Comparison of ENCODE assay signal across 8 cellular contexts in the genomic region with DNA sequence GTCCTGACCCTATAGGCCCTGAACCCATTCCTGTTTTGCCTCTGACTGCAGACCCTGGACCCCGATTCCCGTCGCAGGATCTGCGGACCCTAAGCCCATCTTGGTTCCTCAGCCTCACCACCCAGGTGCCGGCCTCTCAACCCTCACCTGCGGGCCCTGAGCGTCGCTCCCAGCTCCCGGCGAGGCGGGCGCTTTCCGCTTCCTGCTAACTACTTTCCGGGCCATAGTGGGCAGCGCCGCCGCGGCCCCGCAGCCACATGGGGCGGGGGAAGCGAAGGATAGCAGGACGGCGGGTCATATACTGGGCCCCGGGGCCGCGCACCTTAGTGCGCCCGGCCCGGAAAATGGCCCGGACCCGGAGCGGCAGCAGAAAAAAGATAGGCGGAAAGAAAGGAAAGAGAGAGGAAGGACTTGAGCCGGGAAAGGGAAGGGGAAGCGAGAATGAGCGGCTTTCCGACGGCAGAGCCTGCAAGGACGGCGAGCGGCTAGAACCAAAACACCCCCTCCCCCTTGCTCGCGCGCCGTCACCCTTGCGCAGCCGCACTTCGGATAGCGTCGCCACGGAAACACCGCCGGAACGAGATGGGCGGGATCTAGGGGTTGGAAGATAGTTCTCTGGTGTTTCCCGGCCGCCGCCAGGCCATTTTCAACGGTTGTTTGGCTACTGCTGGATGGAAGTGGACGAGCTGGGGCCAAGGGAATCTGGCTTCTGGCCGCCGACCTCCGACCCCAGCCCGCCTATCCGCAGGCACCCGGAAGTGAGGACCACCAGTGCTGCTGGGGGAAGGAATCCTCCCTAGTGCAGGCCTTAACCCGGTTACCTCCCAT. TPM values are rescaled to one million over a fixed set of nuclear protein-coding genes. Genes with fewer than 3 reads are reported as not detected.
DNase-seq lines count a peak whose midpoint lies in the region; ATAC-seq and TF ChIP-seq lines count a peak whose summit lies in the region.

A gene (minus strand): TSS at position 492 of the 828 bp plus-strand sequence. CDS start 267 bp downstream, at position 225.

- TF ChIP-seq POLR2A in IMR-90 (IDR thresholded peaks at IDR 0.05; ENCODE audit: low read depth, low read length) = peak; percentile 70

- peaks cover 16 to 42% of the 10 kb centered on the region in 2 experiments for H3K79me1 ChIP-seq in IMR-90 (ENCODE audit: low read depth in 1 of 2, low read length in 2 of 2)

- 1% methylated on average over 24 of the region's 67 CpGs; no CpG with 5 or more reads in 1 of the 2 experiments for WGBS in IMR-90 (ENCODE audit: extremely low coverage in 2 of 2, insufficient read length in 1 of 2), 2 experiments
- WGBS in esophagus, 2 donors = 0% methylated on average over 66 to 67 of the region's 67 CpGs

- H3K4me3 ChIP-seq in IMR-90 (ENCODE audit: insufficient read depth, low read depth, low read length) (peak within 1 kb of the TSS; percentile 64), PC-3 (ENCODE audit: low read length) (peak within 1 kb of the TSS; percentile 78), esophagus (ENCODE audit: low read depth in 1 of 2, low read length in 2 of 2) (peak within 1 kb of the TSS; percentile 86 to 99), mucosa of stomach (ENCODE audit: low read length) (peak within 1 kb of the TSS; percentile 92)

- H2BK120ac ChIP-seq in IMR-90 (ENCODE audit: low read depth, low read length) = peak within 1 kb of the TSS; percentile 44; the same call in 1 of the 2 replicates

- H2AFZ ChIP-seq in IMR-90 (replicated peaks; ENCODE audit: low read length, poor library complexity) = peak within 1 kb of the TSS; percentile 99
- peak within 1 kb of the TSS; percentile 84 for H2AFZ ChIP-seq in PC-3 (ENCODE audit: low read length)

- peak within 1 kb of the TSS; percentile 96 for H4K91ac ChIP-seq in IMR-90 (ENCODE audit: insufficient read depth, low read depth, low read length)

- TF ChIP-seq RAD21 in IMR-90 (IDR thresholded peaks at IDR 0.05; ENCODE audit: low read length) = no peak; the same call in 1 of the 2 replicates

- H3K9me2 ChIP-seq in PC-3 (replicated peaks; ENCODE audit: low read length) = no peaks in the 10 kb centered on the region

- H3F3A ChIP-seq in PC-3 (ENCODE audit: low read length, unreplicated experiment) = no peaks in the 10 kb centered on the region

- H3K4me2 ChIP-seq in IMR-90 (ENCODE audit: low read depth, low read length) (peak within 1 kb of the TSS; percentile 95), PC-3 (ENCODE audit: low read length) (peak within 1 kb of the TSS; percentile 99)

- H3K27me3 ChIP-seq in IMR-90 (ENCODE audit: control insufficient read depth, insufficient read depth, low read length) (no peaks in the 10 kb centered on the region), PC-3 (ENCODE audit: low read length) (no peaks in the 10 kb centered on the region), esophagus (ENCODE audit: control insufficient read depth in 1 of 2, insufficient read depth in 2 of 2, low read length in 2 of 2) (no peaks in the 10 kb centered on the region), mucosa of stomach (ENCODE audit: control insufficient read depth, insufficient read depth, low read length) (no peaks in the 10 kb centered on the region)

- no peaks in the 10 kb centered on the region for H3K27me3 Mint-ChIP-seq in activated T-cell treated with anti-CD3 and anti-CD28 coated beads, Interleukin-2, amount 50 U/mL, for 4 hours (ENCODE audit: low read depth)

- H4K20me1 ChIP-seq in IMR-90 (ENCODE audit: insufficient read depth, low read length) = peaks cover 8% of the 10 kb centered on the region
- H4K20me1 ChIP-seq in PC-3 (ENCODE audit: low read length) = peaks cover 10% of the 10 kb centered on the region; the same call in 1 of the 2 replicates

- H3K4ac ChIP-seq in IMR-90 (ENCODE audit: low read depth, low read length) = peak within 1 kb of the TSS; percentile 94

- peak within 1 kb of the TSS; percentile 99 for H4K5ac ChIP-seq in IMR-90 (ENCODE audit: low read depth, low read length)

- H3K9ac ChIP-seq in IMR-90 (ENCODE audit: low read depth, low read length) = peak within 1 kb of the TSS; percentile 90
- peak within 1 kb of the TSS; percentile 87 for H3K9ac ChIP-seq in PC-3 (ENCODE audit: low read length)
- H3K9ac ChIP-seq in mucosa of stomach (ENCODE audit: low read length) = peak within 1 kb of the TSS; percentile 89

- in situ Hi-C loops in IMR-90 (cut with MboI; ENCODE audit: low sequenced_read_pairs) = loop anchor here (5.0 kb wide), 1 partner anchor 126 kb away; no protein-coding TSS in a partner anchor

- H3K4me1 ChIP-seq in IMR-90 (ENCODE audit: control insufficient read depth, insufficient read depth, low read length) (peaks cover 8% of the 10 kb centered on the region), PC-3 (ENCODE audit: insufficient read depth, low read length) (peaks cover 14% of the 10 kb centered on the region), esophagus (ENCODE audit: control insufficient read depth in 2 of 2, insufficient read depth in 2 of 2, low read length in 1 of 2) (peaks cover 0 to 6% of the 10 kb centered on the region in 2 donors), mucosa of stomach (ENCODE audit: control insufficient read depth, insufficient read depth, low read length) (peaks cover 29% of the 10 kb centered on the region)

- H3K9me3 ChIP-seq in IMR-90 (ENCODE audit: control insufficient read depth, insufficient read depth, low read length) = no peaks in the 10 kb centered on the region
- H3K9me3 ChIP-seq in PC-3 (ENCODE audit: low read length) = no peaks in the 10 kb centered on the region
- H3K9me3 ChIP-seq in esophagus (ENCODE audit: control insufficient read depth in 2 of 2, insufficient read depth in 1 of 2, low read depth in 1 of 2, low read length in 1 of 2) = no peaks in the 10 kb centered on the region
- no peaks in the 10 kb centered on the region for H3K9me3 ChIP-seq in mucosa of stomach (ENCODE audit: control insufficient read depth, low read length)

- intact Hi-C loops in IMR-90 (cut with micrococcal nuclease) (loop anchor here (1.0 to 10.0 kb wide), 3 partner anchors 53 to 253 kb away; a partner anchor contains a TSS), PC-3 (cut with micrococcal nuclease) (loop anchor here (1.0 to 5.0 kb wide), 2 partner anchors 51 to 127 kb away; a partner anchor contains a TSS)

- dilution Hi-C loops in IMR-90 (cut with HindIII; ENCODE audit: low sequenced_read_pairs, unreplicated experiment) = no loop called here

- H3K27ac ChIP-seq in IMR-90 (ENCODE audit: insufficient read depth, low read length) = peak within 1 kb of the TSS; percentile 96
- peak within 1 kb of the TSS; percentile 64 for H3K27ac ChIP-seq in PC-3 (ENCODE audit: low read length)
- H3K27ac ChIP-seq in esophagus (ENCODE audit: low read depth in 2 of 2, low read length in 1 of 2) = peak within 1 kb of the TSS; percentile 82 to 89

- H2BK5ac ChIP-seq in IMR-90 (ENCODE audit: low read depth, low read length, poor library complexity, severe bottlenecking) = peak within 1 kb of the TSS; percentile 90

- DNase-seq in DMS153 (lab: John Stamatoyannopoulos, UW) (peak; percentile 84), IMR-90 (peak; percentile 87), PC-3 (peak; percentile 86)
- DNase-seq in activated T-cell treated with anti-CD3 and anti-CD28 coated beads, Interleukin-2, amount 50 U/mL, for 4 hours = peak; percentile 85
- peak; percentile 93 for DNase-seq in stimulated activated CD8-positive, alpha-beta memory T cell treated with anti-CD3 and anti-CD28 coated beads, Interleukin-4, amount 100 ng/mL, for 48 hours

- H3K36me3 ChIP-seq in IMR-90 (ENCODE audit: control insufficient read depth, insufficient read depth, low read length) (peaks cover under 1% of the 10 kb centered on the region), PC-3 (ENCODE audit: low read depth, low read length) (peaks cover 11% of the 10 kb centered on the region; the same call in 1 of the 2 replicates), esophagus (ENCODE audit: control insufficient read depth in 2 of 2, insufficient read depth in 2 of 2, low read length in 1 of 2) (no peaks in the 10 kb centered on the region), mucosa of stomach (ENCODE audit: control insufficient read depth, insufficient read depth, low read length) (no peaks in the 10 kb centered on the region)

- H3K23ac ChIP-seq in IMR-90 (ENCODE audit: low read depth, low read length) = peak within 1 kb of the TSS; percentile 94

- TF ChIP-seq CTCF in IMR-90 (conservative IDR thresholded peaks at IDR 0.05; ENCODE audit: low read depth, low read length) (no peak), PC-3 (conservative IDR thresholded peaks at IDR 0.05; ENCODE audit: low read depth, low read length) (no peak)

- H3K4me1 Mint-ChIP-seq in activated T-cell treated with anti-CD3 and anti-CD28 coated beads, Interleukin-2, amount 50 U/mL, for 4 hours (ENCODE audit: low read depth) = peaks cover 42% of the 10 kb centered on the region

- POLR2A ChIA-PET in IMR-90 (lab: Charles Lee; ENCODE audit: unreplicated experiment) = no interaction called here
- POLR2A ChIA-PET in PC-3 (lab: Charles Lee; ENCODE audit: unreplicated experiment) = no interaction called here

- H4K8ac ChIP-seq in IMR-90 (ENCODE audit: low read depth in 2 of 2, low read length in 2 of 2) = peak within 1 kb of the TSS; percentile 95 to 97

- peak within 1 kb of the TSS; percentile 96 for H3K14ac ChIP-seq in IMR-90 (replicated peaks; ENCODE audit: low read depth, low read length)

- CTCF ChIA-PET in IMR-90 (lab: Yijun Ruan, JAX) (interaction anchor here (0.6 kb wide), 2 partner anchors 19 to 280 kb away, joined by 3 read pairs; no protein-coding TSS in a partner anchor), PC-3 (lab: Charles Lee) (no interaction called here)

- peak within 1 kb of the TSS; percentile 98 for H2AK9ac ChIP-seq in IMR-90 (replicated peaks; ENCODE audit: low read depth, low read length, poor library complexity)

- peaks cover 9% of the 10 kb centered on the region; the same call in 1 of the 2 replicates for H3K9me1 ChIP-seq in IMR-90 (ENCODE audit: insufficient read depth, low read length)

- H3K4me3 Mint-ChIP-seq in activated T-cell treated with anti-CD3 and anti-CD28 coated beads, Interleukin-2, amount 50 U/mL, for 4 hours = peak within 1 kb of the TSS; percentile 96

- H2AK5ac ChIP-seq in IMR-90 (ENCODE audit: low read depth, low read length) = peak within 1 kb of the TSS; percentile 94

- no peaks in the 10 kb centered on the region for H3K9me3 Mint-ChIP-seq in activated T-cell treated with anti-CD3 and anti-CD28 coated beads, Interleukin-2, amount 50 U/mL, for 4 hours

- peaks cover 48% of the 10 kb centered on the region for H3K79me2 ChIP-seq in PC-3 (ENCODE audit: low read length)

- H3K56ac ChIP-seq in IMR-90 (ENCODE audit: extremely low read depth, insufficient read depth, low read length) = peak within 1 kb of the TSS; percentile 92

- peaks cover 22% of the 10 kb centered on the region for H3K36me3 Mint-ChIP-seq in activated T-cell treated with anti-CD3 and anti-CD28 coated beads, Interleukin-2, amount 50 U/mL, for 4 hours (ENCODE audit: insufficient read depth)

- peak; percentile 83 for ATAC-seq in GM21528 (IDR thresholded peaks at IDR 0.05; ENCODE audit: low FRiP score, unreplicated experiment)
- peak; percentile 96 for ATAC-seq in IMR-90 (ENCODE audit: low read depth)
- peak; percentile 86 for ATAC-seq in PC-3
- peak; percentile 93 to 94 for ATAC-seq in activated T-cell treated with anti-CD3 and anti-CD28 coated beads, Interleukin-2, amount 50 U/mL, for 4 hours

- peak within 1 kb of the TSS; percentile 76 for H3K18ac ChIP-seq in IMR-90 (ENCODE audit: low read depth, low read length)

- BruUV-seq in IMR-90 (replicated peaks; lab: Mats Ljungman, UMichigan) = no TSS peak
- TSS peak; percentile 60 for BruUV-seq in PC-3 (replicated peaks; lab: Mats Ljungman, UMichigan)

- H2BK20ac ChIP-seq in IMR-90 (ENCODE audit: low read depth, low read length) = no peak within 1 kb of the TSS

- H2BK15ac ChIP-seq in IMR-90 (ENCODE audit: low read depth, low read length) = peak within 1 kb of the TSS; percentile 81; the same call in 1 of the 3 replicates

RNA-seq across cellular contexts. Expression of the gene that starts here (rescaled TPM):
- total RNA-seq in IMR-90 (2012; rRNA removed) (6.9 and 7.2 TPM in 2 replicates), PC-3 (2014; rRNA removed) (12.9 and 16.1 TPM in 2 replicates)
- polyA plus RNA-seq in IMR-90 (2012; rRNA removed) (12.6 and 17.1 TPM in 2 replicates), esophagus (10 to 100 TPM; 19.6 to 22.8 TPM)
- 6.1 and 6.5 TPM in 2 replicates for polyA plus RNA-seq in IMR-90 (2012; cell fraction: cytosol; rRNA removed)
- 5.0 and 11.8 TPM in 2 replicates for polyA plus RNA-seq in IMR-90 (2012; cell fraction: nucleus; rRNA removed; ENCODE audit: low replicate concordance)
- total RNA-seq in activated T-cell treated with anti-CD3 and anti-CD28 coated beads, Interleukin-2, amount 50 U/mL, for 4 hours = 10 to 100 TPM; 38.7 to 44.7 (median 41.4) TPM

Comparison
In these comparisons a context has a peak if more than half of its experiments do, and no peak if none do; other contexts are left out.
1. Peak in every context shown above with its lines: DNase-seq, ATAC-seq, H3K4me3 ChIP-seq and H3K27ac ChIP-seq.